2 cellular contexts compared by ENCODE assay signal in genomic region chr22:30230787-30231461, GRCh38.
TF ChIP-seq lines count a peak whose summit lies in the region.

No MANE protein-coding gene starts in this region.

TF ChIP-seq in HCT116, 20 proteins besides CTCF, POLR2A, EP300 and RAD21:
- TF ChIP-seq, protein P1, sequence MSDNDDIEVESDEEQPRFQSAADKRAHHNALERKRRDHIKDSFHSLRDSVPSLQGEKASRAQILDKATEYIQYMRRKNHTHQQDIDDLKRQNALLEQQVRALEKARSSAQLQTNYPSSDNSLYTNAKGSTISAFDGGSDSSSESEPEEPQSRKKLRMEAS (IDR thresholded peaks at IDR 0.05), result no peak
- TF ChIP-seq ZFX (IDR thresholded peaks at IDR 0.05) (no peak), SP1 (IDR thresholded peaks at IDR 0.05; ENCODE audit: low read depth) (no peak), ELF1 (IDR thresholded peaks at IDR 0.05; ENCODE audit: borderline replicate concordance, low read depth) (no peak), CBX3 (IDR thresholded peaks at IDR 0.05; ENCODE audit: low read depth) (no peak), SRF (IDR thresholded peaks at IDR 0.05; ENCODE audit: low read depth) (no peak), EGR1 (IDR thresholded peaks at IDR 0.05; ENCODE audit: low read depth) (no peak), JUND (IDR thresholded peaks at IDR 0.05) (no peak), POLR2AphosphoS5 (IDR thresholded peaks at IDR 0.05; ENCODE audit: low read depth, low read length) (no peak), TCF7L2 (IDR thresholded peaks at IDR 0.05; ENCODE audit: borderline replicate concordance, extremely low read depth, insufficient read depth, insufficient read length) (no peak), REST (IDR thresholded peaks at IDR 0.05; ENCODE audit: low read depth) (no peak), YY1 (IDR thresholded peaks at IDR 0.05; ENCODE audit: extremely low read depth, insufficient replicate concordance, low read depth, low read length) (no peak), ZNF274 (IDR thresholded peaks at IDR 0.05; ENCODE audit: low read depth, low read length) (no peak), EZH2 (IDR thresholded peaks at IDR 0.05) (no peak)
- TF ChIP-seq, protein P2, sequence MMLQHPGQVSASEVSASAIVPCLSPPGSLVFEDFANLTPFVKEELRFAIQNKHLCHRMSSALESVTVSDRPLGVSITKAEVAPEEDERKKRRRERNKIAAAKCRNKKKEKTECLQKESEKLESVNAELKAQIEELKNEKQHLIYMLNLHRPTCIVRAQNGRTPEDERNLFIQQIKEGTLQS (IDR thresholded peaks at IDR 0.05), result no peak
- TF ChIP-seq, protein P3, sequence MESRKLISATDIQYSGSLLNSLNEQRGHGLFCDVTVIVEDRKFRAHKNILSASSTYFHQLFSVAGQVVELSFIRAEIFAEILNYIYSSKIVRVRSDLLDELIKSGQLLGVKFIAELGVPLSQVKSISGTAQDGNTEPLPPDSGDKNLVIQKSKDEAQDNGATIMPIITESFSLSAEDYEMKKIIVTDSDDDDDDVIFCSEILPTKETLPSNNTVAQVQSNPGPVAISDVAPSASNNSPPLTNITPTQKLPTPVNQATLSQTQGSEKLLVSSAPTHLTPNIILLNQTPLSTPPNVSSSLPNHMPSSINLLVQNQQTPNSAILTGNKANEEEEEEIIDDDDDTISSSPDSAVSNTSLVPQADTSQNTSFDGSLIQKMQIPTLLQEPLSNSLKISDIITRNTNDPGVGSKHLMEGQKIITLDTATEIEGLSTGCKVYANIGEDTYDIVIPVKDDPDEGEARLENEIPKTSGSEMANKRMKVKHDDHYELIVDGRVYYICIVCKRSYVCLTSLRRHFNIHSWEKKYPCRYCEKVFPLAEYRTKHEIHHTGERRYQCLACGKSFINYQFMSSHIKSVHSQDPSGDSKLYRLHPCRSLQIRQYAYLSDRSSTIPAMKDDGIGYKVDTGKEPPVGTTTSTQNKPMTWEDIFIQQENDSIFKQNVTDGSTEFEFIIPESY (IDR thresholded peaks at IDR 0.05; ENCODE audit: extremely low read depth, insufficient replicate concordance, low read length), result no peak

TF ChIP-seq in H1, 55 proteins besides CTCF, POLR2A, EP300 and RAD21:
- no peak for TF ChIP-seq CHD1 (IDR thresholded peaks at IDR 0.05; ENCODE audit: low read depth, low read length)
